ENCODE assay signal across 21 cellular contexts in the genomic region with DNA sequence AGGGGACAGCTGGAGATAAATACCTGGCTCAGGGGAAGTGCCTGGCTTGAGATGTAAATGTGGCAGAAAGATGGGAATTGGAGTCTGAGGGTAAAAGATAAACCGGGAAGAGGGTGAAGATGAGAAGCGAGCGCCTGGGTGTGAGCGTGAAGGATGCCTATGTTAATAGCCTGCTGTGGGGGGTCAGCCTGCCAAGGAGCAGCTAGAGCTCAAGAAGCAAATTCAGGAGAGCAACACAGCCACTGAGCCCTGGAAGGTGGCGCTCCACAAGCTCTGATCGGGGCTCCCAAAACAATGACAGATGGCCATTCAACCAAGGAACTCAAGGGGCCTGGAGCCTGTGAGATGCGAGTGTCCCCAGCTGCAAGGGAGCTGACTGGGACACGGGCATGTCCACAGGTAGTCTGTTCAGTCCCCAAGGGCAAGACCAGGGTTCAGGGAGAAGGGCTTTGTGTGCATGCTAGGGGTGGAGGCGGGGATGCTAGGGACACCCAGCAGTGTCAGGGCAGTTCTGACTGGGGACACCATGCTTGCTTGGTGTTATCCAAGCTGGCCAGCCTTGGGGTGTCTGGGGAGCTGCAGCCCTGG. TPM values are rescaled to one million over a fixed set of nuclear protein-coding genes. Genes with fewer than 3 reads are reported as not detected.
A peak's percentile ranks its signal among the peaks of the same experiment; 100 is the strongest.
DNase-seq lines count a peak whose midpoint lies in the region; ATAC-seq and TF ChIP-seq lines count a peak whose summit lies in the region.
"Had no signal": no experiment of that assay in that cellular context is flagged by ENCODE, and none has a peak within 500 bp of the region (broad histone marks: within the 10 kb centered on the region; RNA-seq: fewer than 3 reads in every experiment).

No MANE protein-coding gene starts in this region.

- peak; percentile 38 for DNase-seq in DMS 273 (lab: John Stamatoyannopoulos, UW; ENCODE audit: unreplicated experiment)
- no peak for DNase-seq in DMS 273 treated with DMSO at 0.1 percent for 48 hours (lab: John Stamatoyannopoulos, UW)
- peak; percentile 77 for DNase-seq in H7
- peak; percentile 75 for DNase-seq in endodermal cell
- DNase-seq in osteoblast (ENCODE audit: insufficient read length, low spot score, missing footprints): peak; percentile 58
- no peak for DNase-seq in NCI-H187 (lab: John Stamatoyannopoulos, UW)
- DNase-seq in stimulated activated CD4-positive, alpha-beta T cell treated with anti-CD3 and anti-CD28 coated beads, Interleukin-15, amount 100 ng/mL, for 24 hours: no peak
- DNase-seq: BE2C; CD4-positive, alpha-beta memory T cell; DND-41; GDM1; HFFc6; NCI-H1105; NCI-H1694; PC-3 had no signal

- peaks cover 8% of the 10 kb centered on the region for H3K9me3 ChIP-seq in endodermal cell (ENCODE audit: control insufficient read depth, low read length)
- no peaks in the 10 kb centered on the region for H3K9me3 ChIP-seq in osteoblast (ENCODE audit: low read depth, low read length)
- H3K9me3 ChIP-seq: BE2C, SJSA1 had no signal

- TF ChIP-seq CTCF in endodermal cell (conservative IDR thresholded peaks at IDR 0.05) (no peak), osteoblast (IDR thresholded peaks at IDR 0.05; ENCODE audit: extremely low read depth, low read depth, low read length) (no peak)

- no peak overlapping the region for H3K27ac Mint-ChIP-seq in endodermal cell
- H3K27ac Mint-ChIP-seq: HFFc6 had no signal

- H2AFZ ChIP-seq in osteoblast (ENCODE audit: low read length): no peak overlapping the region

- peaks cover 8% of the 10 kb centered on the region for H3K4me1 Mint-ChIP-seq in endodermal cell

- H3K36me3 ChIP-seq in H7 (replicated peaks; ENCODE audit: control insufficient read depth, insufficient read depth, low read length) (peaks cover 4% of the 10 kb centered on the region), endodermal cell (ENCODE audit: control insufficient read depth, insufficient read depth, low read length) (peaks cover 3% of the 10 kb centered on the region), osteoblast (ENCODE audit: insufficient read depth, low read length) (peaks cover 4% of the 10 kb centered on the region)

- H3K27me3 ChIP-seq in H7 (ENCODE audit: control insufficient read depth, insufficient read depth, low read length) (peaks cover 59% of the 10 kb centered on the region), endodermal cell (ENCODE audit: control insufficient read depth, insufficient read depth, low read length, poor library complexity, severe bottlenecking) (peaks cover 65% of the 10 kb centered on the region), osteoblast (ENCODE audit: insufficient read depth, low read length) (peaks cover 48% of the 10 kb centered on the region)

- no peak overlapping the region for H3K4me3 Mint-ChIP-seq in endodermal cell
- H3K4me3 Mint-ChIP-seq: HFFc6 had no signal

- H3K9ac ChIP-seq in endodermal cell (ENCODE audit: extremely low read depth, low read length, poor library complexity, severe bottlenecking): no peak overlapping the region

- no peak overlapping the region for H3K4me2 ChIP-seq in osteoblast (ENCODE audit: insufficient read depth, low read length)

- H4K20me1 ChIP-seq in osteoblast (ENCODE audit: insufficient read depth, low read length): peaks cover 6% of the 10 kb centered on the region

- peaks cover 19% of the 10 kb centered on the region for H3K79me2 ChIP-seq in osteoblast (ENCODE audit: insufficient read depth, low read length)

- H3K4me1 ChIP-seq in endodermal cell (ENCODE audit: control insufficient read depth, insufficient read depth, low read length): no peaks in the 10 kb centered on the region
- H3K4me1 ChIP-seq in osteoblast (ENCODE audit: insufficient read depth, low read length): peaks cover 5% of the 10 kb centered on the region
- H3K4me1 ChIP-seq: BE2C had no signal

- H3K4me3 ChIP-seq in H7 (ENCODE audit: insufficient read depth, low read depth, low read length): no peak overlapping the region
- no peak overlapping the region for H3K4me3 ChIP-seq in endodermal cell (ENCODE audit: low read length)
- no peak overlapping the region for H3K4me3 ChIP-seq in osteoblast (ENCODE audit: insufficient read depth, low read length)
- H3K4me3 ChIP-seq: GM12878, SJSA1 had no signal

- H3K27ac ChIP-seq in endodermal cell (ENCODE audit: low read depth, low read length): no peak overlapping the region
- H3K27ac ChIP-seq in osteoblast (ENCODE audit: low read depth, low read length): no peak overlapping the region
- H3K27ac ChIP-seq: 22Rv1, SJSA1 had no signal

- no peak for ATAC-seq in GM21515 (IDR thresholded peaks at IDR 0.05; ENCODE audit: unreplicated experiment)
- ATAC-seq: GM12878, PC-3 had no signal

- H3K9me3 Mint-ChIP-seq in endodermal cell: peaks cover 12% of the 10 kb centered on the region

- 32 to 34% methylated on average over 7 to 9 of the region's 9 CpGs for WGBS in endodermal cell (ENCODE audit: insufficient coverage in 1 of 2, insufficient read length in 1 of 2), 2 experiments

- H3K27me3 Mint-ChIP-seq in endodermal cell (ENCODE audit: insufficient read depth): peaks cover 66% of the 10 kb centered on the region

- H3K36me3 Mint-ChIP-seq in endodermal cell (ENCODE audit: low read depth): peaks cover 1% of the 10 kb centered on the region

RNA-seq across cellular contexts. Expression of a gene that starts 2.8 kb away (rescaled TPM):
- total RNA-seq in H7 (2014; rRNA removed; shearing (Covaris generic)): 0.78 TPM in 1 of 2 replicates, not detected in the other
- not detected for total RNA-seq in endodermal cell
- polyA plus RNA-seq in endodermal cell (2013, experiment 1 of 2): not detected
- not detected for polyA plus RNA-seq in endodermal cell (2013, experiment 2 of 2)
- total RNA-seq in osteoblast: not detected in 2 replicates
- total RNA-seq: CD4-positive, alpha-beta memory T cell; GM12878; H4; HFFc6; PC-3; SJSA1 had no signal
- polyA plus RNA-seq: AG04450; CD4-positive, alpha-beta memory T cell; GM12878 had no signal

RNA-seq across cellular contexts. Expression of a gene that starts 2.8 kb away (rescaled TPM):
- total RNA-seq in H7 (2014; rRNA removed; shearing (Covaris generic)): 17.6 and 28.4 TPM in 2 replicates
- total RNA-seq in endodermal cell: 10 to 100 TPM; 14.5 to 14.8 TPM
- polyA plus RNA-seq in endodermal cell (2013, experiment 1 of 2): 17.1 TPM
- polyA plus RNA-seq in endodermal cell (2013, experiment 2 of 2): 15.0 TPM
- 19.4 and 22.1 TPM in 2 replicates for total RNA-seq in osteoblast

RNA-seq across cellular contexts. Expression of a gene that starts 16.2 kb away (rescaled TPM):
- not detected in 2 replicates for total RNA-seq in H7 (2014; rRNA removed; shearing (Covaris generic))
- total RNA-seq in endodermal cell (not detected), osteoblast (not detected in 2 replicates)
- not detected for polyA plus RNA-seq in endodermal cell (2013, experiment 1 of 2)
- polyA plus RNA-seq in endodermal cell (2013, experiment 2 of 2): not detected
- total RNA-seq: CD4-positive, alpha-beta memory T cell; H4; HFFc6; PC-3; SJSA1 had no signal
- polyA plus RNA-seq: AG04450; CD4-positive, alpha-beta memory T cell had no signal

RNA-seq across cellular contexts. Expression of a gene that starts 25.1 kb away (rescaled TPM):
- 60.1 and 72.4 TPM in 2 replicates for total RNA-seq in H7 (2014; rRNA removed; shearing (Covaris generic))
- 10 to 100 TPM; 54.6 to 62.9 TPM for total RNA-seq in endodermal cell
- 47.4 TPM for polyA plus RNA-seq in endodermal cell (2013, experiment 1 of 2)
- polyA plus RNA-seq in endodermal cell (2013, experiment 2 of 2): 41.6 TPM
- total RNA-seq in osteoblast: 40.7 and 43.4 TPM in 2 replicates

RNA-seq across cellular contexts. Expression of a gene that starts 31.2 kb away (rescaled TPM):
- total RNA-seq in H7 (2014; rRNA removed; shearing (Covaris generic)): 171 and 188 TPM in 2 replicates
- total RNA-seq in endodermal cell (100 to 1,000 TPM; 111 to 119 TPM), osteoblast (63.7 and 69.2 TPM in 2 replicates)
- 113 TPM for polyA plus RNA-seq in endodermal cell (2013, experiment 1 of 2)
- polyA plus RNA-seq in endodermal cell (2013, experiment 2 of 2): 109 TPM

Comparison
In these comparisons a context has a peak if more than half of its experiments do, and no peak if none do; other contexts are left out.
1. DNase-seq: peak in DMS 273 (single experiment), H7 (single experiment), endodermal cell (single experiment) and osteoblast (single experiment); none in DMS 273 treated with DMSO at 0.1 percent for 48 hours (single experiment), NCI-H187 (0 of 2) and stimulated activated CD4-positive, alpha-beta T cell treated with anti-CD3 and anti-CD28 coated beads, Interleukin-15, amount 100 ng/mL, for 24 hours (single experiment).